In genomic region chr3:183692436-183692835, GRCh38 we compare ENCODE assay signal across 21 cellular contexts.
"Had no signal": no experiment of that assay in that cellular context is flagged by ENCODE, and none has a peak within 500 bp of the region (broad histone marks: within the 10 kb centered on the region; RNA-seq: fewer than 3 reads in every experiment).

No MANE protein-coding gene starts in this region.

- H3K4me1 Mint-ChIP-seq: endodermal cell had no signal

- H3K27me3 ChIP-seq: adrenal gland, dorsolateral prefrontal cortex, gastrocnemius medialis, heart left ventricle, tibial artery, vagina had no signal

- H3K4me3 Mint-ChIP-seq: activated CD4-positive, alpha-beta memory T cell treated with anti-CD3 and anti-CD28 coated beads, Interleukin-2, amount 10 ng/mL, durations not matched to agents 7 days and 5 days; activated CD4-positive, alpha-beta T cell treated with anti-CD3 and anti-CD28 coated beads for 36 hours; activated naive CD4-positive, alpha-beta T cell treated with anti-CD3 and anti-CD28 coated beads, Interleukin-2, amount 50 U/mL, for 24 hours; activated T-cell treated with anti-CD3 and anti-CD28 coated beads, Interleukin-2, amount 50 U/mL, for 4 hours; endodermal cell had no signal

- H3K9me3 ChIP-seq: adrenal gland, gastrocnemius medialis, heart left ventricle, tibial artery, vagina had no signal

- DNase-seq: activated CD4-positive, alpha-beta memory T cell treated with anti-CD3 and anti-CD28 coated beads, Interleukin-2, amount 10 ng/mL, durations not matched to agents 7 days and 5 days; activated CD4-positive, alpha-beta T cell treated with anti-CD3 and anti-CD28 coated beads for 36 hours; activated effector memory CD4-positive, alpha-beta T cell treated with anti-CD3 and anti-CD28 coated beads, Interleukin-2, amount 50 U/mL, for 16 hours; activated T-cell treated with anti-CD3 and anti-CD28 coated beads, Interleukin-2, amount 50 U/mL, for 4 hours; adrenal gland; dorsolateral prefrontal cortex; endodermal cell; erythroblast; gastrocnemius medialis; heart left ventricle; left cardiac atrium; midbrain; retina; stimulated activated CD4-positive, alpha-beta T cell treated with anti-CD3 and anti-CD28 coated beads, Interleukin-2, amount 100 ng/mL, for 48 hours; stimulated activated naive CD4-positive, alpha-beta T cell; tibial artery; WERI-Rb-1 had no signal

- H3K27me3 Mint-ChIP-seq: activated CD4-positive, alpha-beta memory T cell treated with anti-CD3 and anti-CD28 coated beads, Interleukin-2, amount 10 ng/mL, durations not matched to agents 7 days and 5 days; activated CD4-positive, alpha-beta T cell treated with anti-CD3 and anti-CD28 coated beads for 36 hours; activated naive CD4-positive, alpha-beta T cell treated with anti-CD3 and anti-CD28 coated beads, Interleukin-2, amount 50 U/mL, for 24 hours had no signal

- ATAC-seq: activated CD4-positive, alpha-beta T cell treated with anti-CD3 and anti-CD28 coated beads for 36 hours; activated T-cell treated with anti-CD3 and anti-CD28 coated beads, Interleukin-2, amount 50 U/mL, for 4 hours; gastrocnemius medialis; heart left ventricle; left cardiac atrium had no signal

- H3K4me1 ChIP-seq: parathyroid adenoma, vagina had no signal

- H3K27ac ChIP-seq: adrenal gland, dorsolateral prefrontal cortex, gastrocnemius medialis, heart left ventricle, parathyroid adenoma, tibial artery, vagina, WERI-Rb-1 had no signal

- H3K36me3 Mint-ChIP-seq: activated naive CD4-positive, alpha-beta T cell treated with anti-CD3 and anti-CD28 coated beads, Interleukin-2, amount 50 U/mL, for 24 hours had no signal

- H3K4me3 ChIP-seq: adrenal gland, dorsolateral prefrontal cortex, gastrocnemius medialis, heart left ventricle, lung, tibial artery, vagina had no signal

- H3K27ac Mint-ChIP-seq: activated CD4-positive, alpha-beta memory T cell treated with anti-CD3 and anti-CD28 coated beads, Interleukin-2, amount 10 ng/mL, durations not matched to agents 7 days and 5 days; activated CD4-positive, alpha-beta T cell treated with anti-CD3 and anti-CD28 coated beads for 36 hours; activated naive CD4-positive, alpha-beta T cell treated with anti-CD3 and anti-CD28 coated beads, Interleukin-2, amount 50 U/mL, for 24 hours; endodermal cell had no signal

- H3K9me3 Mint-ChIP-seq: activated CD4-positive, alpha-beta memory T cell treated with anti-CD3 and anti-CD28 coated beads, Interleukin-2, amount 10 ng/mL, durations not matched to agents 7 days and 5 days; activated naive CD4-positive, alpha-beta T cell treated with anti-CD3 and anti-CD28 coated beads, Interleukin-2, amount 50 U/mL, for 24 hours; activated T-cell treated with anti-CD3 and anti-CD28 coated beads, Interleukin-2, amount 50 U/mL, for 4 hours; endodermal cell had no signal

- H3K36me3 ChIP-seq: adrenal gland, gastrocnemius medialis, heart left ventricle, tibial artery, vagina, WERI-Rb-1 had no signal
